17 cellular contexts compared by ENCODE assay signal in the genomic region with DNA sequence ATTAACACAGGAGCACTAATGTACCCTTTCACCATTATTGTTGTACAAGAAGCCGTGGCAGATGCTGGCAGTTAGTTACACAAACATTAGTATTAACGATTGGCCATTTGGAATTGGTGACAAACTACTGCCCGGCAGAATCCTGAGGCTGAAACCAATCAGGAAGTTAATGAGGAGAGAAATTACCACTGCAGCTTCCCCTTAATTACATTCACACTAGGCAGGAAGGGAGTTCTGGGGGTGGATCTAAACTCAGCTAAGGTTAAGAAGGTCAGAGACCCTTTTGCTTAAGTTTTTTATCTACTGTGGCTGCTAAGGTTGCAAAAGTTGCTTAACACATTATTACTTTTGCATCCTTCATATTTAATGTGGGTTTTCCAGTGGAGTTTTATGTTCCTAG. TPM values are rescaled to one million over a fixed set of nuclear protein-coding genes. Genes with fewer than 3 reads are reported as not detected.
"Had no signal": no experiment of that assay in that cellular context is flagged by ENCODE, and none has a peak within 500 bp of the region (broad histone marks: within the 10 kb centered on the region; RNA-seq: fewer than 3 reads in every experiment).

No MANE protein-coding gene starts in this region.

- H3K79me2 ChIP-seq: parathyroid adenoma had no signal

- H2AFZ ChIP-seq: parathyroid adenoma had no signal

- H3K9ac ChIP-seq: parathyroid adenoma had no signal

- ATAC-seq: gastroesophageal sphincter; left colon; stimulated activated naive CD8-positive, alpha-beta T cell treated with anti-CD3 and anti-CD28 coated beads, Interleukin-15, amount 100 ng/mL, for 72 hours; upper lobe of right lung had no signal

- H3K4me1 ChIP-seq: parathyroid adenoma had no signal

- H3K36me3 ChIP-seq: adrenal gland, cardiac muscle cell, gastroesophageal sphincter, sigmoid colon, upper lobe of right lung had no signal

- H3K4me3 ChIP-seq: adrenal gland, cardiac muscle cell, dorsolateral prefrontal cortex, gastroesophageal sphincter, lung, sigmoid colon, upper lobe of right lung had no signal

- H3K9me3 ChIP-seq: adrenal gland, gastroesophageal sphincter, sigmoid colon, upper lobe of right lung had no signal

- DNase-seq: activated CD4-positive, alpha-beta T cell treated with anti-CD3 and anti-CD28 coated beads for 1 hour; activated CD4-positive, alpha-beta T cell treated with anti-CD3 and anti-CD28 coated beads, Interleukin-2, amount 50 U/mL, for 4 hours; activated T-cell treated with anti-CD3 and anti-CD28 coated beads, Interleukin-2, amount 50 U/mL, for 24 hours; adrenal gland; dorsolateral prefrontal cortex; left colon; midbrain; sigmoid colon; stimulated activated CD4-positive, alpha-beta T cell treated with anti-CD3 and anti-CD28 coated beads, Interleukin-1b, Interleukin-23, amount 100 ng/mL, for 48 hours; stimulated activated naive CD8-positive, alpha-beta T cell treated with anti-CD3 and anti-CD28 coated beads, Interleukin-15, amount 100 ng/mL, for 72 hours; upper lobe of right lung had no signal

RNA-seq across cellular contexts. Expression of a gene that starts 9.5 kb away (rescaled TPM):
- total RNA-seq: adrenal gland, cardiac muscle cell, endodermal cell, left colon, lung, sigmoid colon, temporal lobe, upper lobe of right lung had no signal
